In genomic region chr14:100383727-100384158, GRCh38 we compare ENCODE assay signal across 8 cellular contexts. TPM values are rescaled to one million over a fixed set of nuclear protein-coding genes. Genes with fewer than 3 reads are reported as not detected.
DNase-seq lines count a peak whose midpoint lies in the region; ATAC-seq and TF ChIP-seq lines count a peak whose summit lies in the region.

No MANE protein-coding gene starts in this region.

- 24 to 73% (median 37%) methylated on average over 5 to 10 of the region's 10 CpGs for WGBS in spleen, 5 donors

- H3K9me3 ChIP-seq in BE2C, result no peaks in the 10 kb centered on the region
- H3K9me3 ChIP-seq in MG63, result no peaks in the 10 kb centered on the region
- H3K9me3 ChIP-seq in spleen, result no peaks in the 10 kb centered on the region

- H3K27me3 ChIP-seq in BE2C, result no peaks in the 10 kb centered on the region
- no peaks in the 10 kb centered on the region for H3K27me3 ChIP-seq in MG63
- no peaks in the 10 kb centered on the region for H3K27me3 ChIP-seq in spleen (replicated peaks in 1 of 7)

- ATAC-seq in GM19324 (IDR thresholded peaks at IDR 0.05; ENCODE audit: low FRiP score, unreplicated experiment), result peak; percentile 62
- no peak for ATAC-seq in GM21381 (IDR thresholded peaks at IDR 0.05; ENCODE audit: unreplicated experiment)

- H3K4me1 ChIP-seq in BE2C (peaks cover 35% of the 10 kb centered on the region), spleen (peaks cover under 1 to 40% (median 15%) of the 10 kb centered on the region in 6 donors)

- no peaks in the 10 kb centered on the region; the same call in 1 of the 2 replicates for H3K36me3 ChIP-seq in BE2C
- H3K36me3 ChIP-seq in MG63, result no peaks in the 10 kb centered on the region
- H3K36me3 ChIP-seq in spleen, result peaks cover 0 to 28% (median 13%) of the 10 kb centered on the region in 6 donors

- DNase-seq in BE2C (peak; percentile 85), MG63 (peak; percentile 32), T follicular helper cell (ENCODE audit: low read depth) (peak; percentile 45), anterior cingulate cortex (lab: John Stamatoyannopoulos, UW) (peak in 35 of 58 donors; percentile 7 to 73 (median 29)), hepatic stellate cell (ENCODE audit: low spot score) (peak; percentile 80), spleen (peak; percentile 90)

- H3K27ac ChIP-seq in spleen, result no peak overlapping the region

- intact Hi-C loops in spleen (cut with DNase I; ENCODE audit: low total_unique reads), result loop anchor here (5.0 to 10.0 kb wide), 2 partner anchors 269 to 1241 kb away; no protein-coding TSS in a partner anchor

- TF ChIP-seq CTCF in BE2C (IDR thresholded peaks at IDR 0.05; ENCODE audit: low read depth, low read length) (peak; percentile 94), spleen (IDR thresholded peaks at IDR 0.05 in 8 of 11, conservative IDR thresholded peaks at IDR 0.05 in 3 of 11) (peak; percentile 50 to 86 (median 74))

- H3K4me3 ChIP-seq in BE2C (ENCODE audit: low read depth, low read length), result no peak overlapping the region
- no peak overlapping the region for H3K4me3 ChIP-seq in MG63
- H3K4me3 ChIP-seq in spleen, result no peak overlapping the region

- no peak for TF ChIP-seq POLR2A in spleen (IDR thresholded peaks at IDR 0.05)

RNA-seq across cellular contexts. Expression of gene WDR25, which starts 7.5 kb away (rescaled TPM):
- polyA plus RNA-seq in BE2C (2012; ENCODE audit: insufficient read depth, insufficient read length, low read depth), result 76.3 TPM
- total RNA-seq in MG63 (2014; rRNA removed; shearing (Covaris generic); ENCODE audit: low replicate concordance), result 20.7 and 40.0 TPM in 2 replicates
- total RNA-seq in spleen, result 10 to 100 TPM in 2 of 7 donors, 1 to 10 TPM in 5; 4.4 to 20.9 (median 9.9) TPM
- polyA plus RNA-seq in spleen, result 1 to 10 TPM; 4.8 to 6.9 (median 4.8) TPM

Comparison
In these comparisons a context has a peak if more than half of its experiments do, and no peak if none do; other contexts are left out.
1. DNase-seq: peak in every context shown above with its lines; median percentile 90 in spleen; 85 in BE2C; 80 in hepatic stellate cell; 45 in T follicular helper cell; 32 in MG63; 29 in anterior cingulate cortex.